ENCODE assay signal across 8 cellular contexts in the genomic region with DNA sequence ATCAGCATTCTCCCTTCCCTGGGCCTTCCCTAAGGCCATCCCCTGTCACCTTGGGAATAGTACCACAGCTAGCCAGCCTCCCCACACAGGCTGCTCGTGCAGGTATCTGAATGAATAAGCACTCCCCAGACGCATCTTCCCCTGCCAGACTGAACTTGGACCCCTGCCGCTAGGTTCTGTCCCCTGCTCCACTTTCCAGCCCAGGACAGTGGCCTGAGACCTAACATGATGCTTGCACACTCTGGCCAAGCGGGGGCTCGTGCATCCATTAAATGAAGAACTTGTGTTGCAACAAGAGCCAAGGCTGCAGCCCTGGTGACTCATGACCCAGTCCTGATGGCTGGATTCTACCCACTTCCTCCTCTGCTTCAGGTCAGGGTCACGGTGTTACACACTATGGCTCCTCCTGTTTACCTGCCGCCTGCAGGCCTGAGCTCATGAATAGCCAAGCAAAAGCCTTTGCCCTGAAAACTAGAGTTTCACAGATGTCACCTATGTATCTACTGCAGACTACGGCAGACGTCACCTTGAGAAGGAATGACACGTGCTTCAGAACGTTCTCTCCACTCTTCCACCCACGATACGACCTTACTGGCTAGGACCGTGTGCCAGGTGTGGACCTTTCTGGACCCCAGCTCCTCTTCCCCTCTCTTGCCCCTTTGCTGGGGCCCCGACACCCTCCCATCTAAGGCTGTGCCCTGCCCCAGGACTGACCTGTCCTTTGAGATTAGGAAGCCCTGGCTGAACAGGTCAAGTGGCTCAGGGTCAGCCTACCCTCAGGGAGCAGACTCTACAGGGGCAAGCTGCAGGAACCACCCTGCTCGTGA. TPM values are rescaled to one million over a fixed set of nuclear protein-coding genes. Genes with fewer than 3 reads are reported as not detected.
A peak's percentile ranks its signal among the peaks of the same experiment; 100 is the strongest.
DNase-seq lines count a peak whose midpoint lies in the region; ATAC-seq, FAIRE-seq and TF ChIP-seq lines count a peak whose summit lies in the region.

No MANE protein-coding gene starts in this region.

- no peak overlapping the region for H3K14ac ChIP-seq in trophoblast cell (ENCODE audit: low read length)

- no peak overlapping the region for H2BK120ac ChIP-seq in trophoblast cell (ENCODE audit: insufficient read depth, low read length, poor library complexity)

- H3K18ac ChIP-seq in trophoblast cell (ENCODE audit: low read length), result no peak overlapping the region

- no peak overlapping the region for H2BK12ac ChIP-seq in trophoblast cell (ENCODE audit: low read length)

- H3K79me2 ChIP-seq in OCI-LY3 (ENCODE audit: low read length) (no peaks in the 10 kb centered on the region), trophoblast cell (ENCODE audit: control insufficient read depth, insufficient read depth, low read length, poor library complexity) (no peaks in the 10 kb centered on the region)

- no peak overlapping the region for H2AK5ac ChIP-seq in trophoblast cell (ENCODE audit: low read length)

- no peaks in the 10 kb centered on the region for H3K9me3 ChIP-seq in OCI-LY3 (ENCODE audit: insufficient read depth, low read length)
- H3K9me3 ChIP-seq in trophoblast cell (ENCODE audit: insufficient read depth, low read depth, low read length), result no peaks in the 10 kb centered on the region

- peak; percentile 37 for DNase-seq in G401 (ENCODE audit: low spot score)
- DNase-seq in H54 (ENCODE audit: insufficient read length, low spot score), result peak; percentile 68
- peak; percentile 55 for DNase-seq in epithelial cell of prostate (ENCODE audit: low read depth, low spot score)
- peak; percentile 63 to 76 for DNase-seq in trophoblast cell
- DNase-seq in frontal cortex (ENCODE audit: low spot score in 2 of 2), result no peak
- DNase-seq in activated CD8-positive, alpha-beta memory T cell treated with anti-CD3 and anti-CD28 coated beads, Interleukin-2, amount 50 U/mL, for 4 hours, result no peak

- H3K27me3 ChIP-seq in OCI-LY3 (ENCODE audit: low read depth, low read length) (no peaks in the 10 kb centered on the region), trophoblast cell (ENCODE audit: insufficient read depth, low read length) (no peaks in the 10 kb centered on the region)

- FAIRE-seq in H54 (lab: Jason Lieb, UNC), result no peak
- FAIRE-seq in frontal cortex (lab: Jason Lieb, UNC), result no peak

- no peak overlapping the region for H3K9ac ChIP-seq in OCI-LY3 (ENCODE audit: low read length)
- H3K9ac ChIP-seq in trophoblast cell (ENCODE audit: low read length), result no peak overlapping the region

- H3K4me1 ChIP-seq in OCI-LY3 (ENCODE audit: low read length) (peaks cover 8% of the 10 kb centered on the region), trophoblast cell (ENCODE audit: control insufficient read depth in 1 of 2, insufficient read depth in 2 of 2, low read length in 2 of 2) (peaks cover 14% of the 10 kb centered on the region in 2 experiments)

- H3K4me2 ChIP-seq in OCI-LY3 (ENCODE audit: low read length), result peak overlapping the region; percentile 26; the same call in 1 of the 2 replicates
- no peak overlapping the region for H3K4me2 ChIP-seq in trophoblast cell (ENCODE audit: low read length)

- H2AFZ ChIP-seq in OCI-LY3 (ENCODE audit: low read depth, low read length) (no peak overlapping the region), trophoblast cell (ENCODE audit: insufficient read depth, low read length, poor library complexity) (no peak overlapping the region)

- no peak overlapping the region for H2BK5ac ChIP-seq in trophoblast cell (ENCODE audit: low read depth, low read length, poor library complexity)

- in situ Hi-C loops in G401 (cut with HindIII; ENCODE audit: low sequenced_read_pairs), result no loop called here

- H3K4me3 ChIP-seq in OCI-LY3 (ENCODE audit: low read length) (no peak overlapping the region), trophoblast cell (ENCODE audit: low read depth, low read length) (no peak overlapping the region)

- no peaks in the 10 kb centered on the region for H3K79me1 ChIP-seq in trophoblast cell (ENCODE audit: low read length)

- H3K27ac ChIP-seq in OCI-LY3 (ENCODE audit: low read length) (no peak overlapping the region), epithelial cell of prostate (no peak overlapping the region), trophoblast cell (ENCODE audit: low read depth, low read length) (no peak overlapping the region)

- no peak overlapping the region for H4K91ac ChIP-seq in trophoblast cell (ENCODE audit: low read depth, low read length)

- no peak for TF ChIP-seq POLR2A in H54 (IDR thresholded peaks at IDR 0.05; ENCODE audit: low read depth, low read length)

- H3K23ac ChIP-seq in trophoblast cell (ENCODE audit: low read length), result no peak overlapping the region

- H3K36me3 ChIP-seq in OCI-LY3 (replicated peaks; ENCODE audit: low read depth, low read length) (no peaks in the 10 kb centered on the region), trophoblast cell (ENCODE audit: control insufficient read depth in 1 of 2, insufficient read depth in 2 of 2, low read length in 2 of 2) (no peaks in the 10 kb centered on the region)

- TF ChIP-seq CTCF in OCI-LY3 (IDR thresholded peaks at IDR 0.05; ENCODE audit: low read depth, low read length), result no peak

- no peaks in the 10 kb centered on the region for H4K20me1 ChIP-seq in OCI-LY3 (ENCODE audit: insufficient read depth, low read length)

- H4K12ac ChIP-seq in trophoblast cell (ENCODE audit: low read depth, low read length), result no peak overlapping the region

- WGBS in trophoblast cell (ENCODE audit: extremely low coverage, insufficient coverage, insufficient read length), result no CpG with 5 or more reads among the region's 16 CpGs

- no peak for ATAC-seq in GM19397 (IDR thresholded peaks at IDR 0.05; ENCODE audit: unreplicated experiment)

- no peak overlapping the region for H3K4ac ChIP-seq in trophoblast cell (ENCODE audit: low read depth, low read length)

- no peak overlapping the region for H4K8ac ChIP-seq in trophoblast cell (ENCODE audit: low read depth, low read length)

RNA-seq across cellular contexts. Expression of a gene that starts 6.5 kb away (rescaled TPM):
- 16.4 and 17.9 TPM in 2 replicates for total RNA-seq in G401 (2014; rRNA removed; shearing (Covaris generic))
- 3.3 and 3.7 TPM in 2 replicates for polyA plus RNA-seq in trophoblast cell (2013)
- total RNA-seq in frontal cortex, result 18.8 TPM

RNA-seq across cellular contexts. Expression of a gene that starts 24.7 kb away (rescaled TPM):
- total RNA-seq in G401 (2014; rRNA removed; shearing (Covaris generic)), result 31.4 and 39.7 TPM in 2 replicates
- polyA plus RNA-seq in trophoblast cell (2013), result 28.3 and 29.3 TPM in 2 replicates
- 102 TPM for total RNA-seq in frontal cortex

Comparison
In these comparisons a context has a peak if more than half of its experiments do, and no peak if none do; other contexts are left out.
1. DNase-seq: peak in G401 (single experiment), H54 (single experiment), epithelial cell of prostate (single experiment) and trophoblast cell (2 of 2); none in frontal cortex (0 of 2) and activated CD8-positive, alpha-beta memory T cell treated with anti-CD3 and anti-CD28 coated beads, Interleukin-2, amount 50 U/mL, for 4 hours (single experiment).